Comparison of ENCODE assay signal across 15 cellular contexts in genomic region chr22:31867386-31868153, GRCh38.
DNase-seq lines count a peak whose midpoint lies in the region; ATAC-seq and TF ChIP-seq lines count a peak whose summit lies in the region.
"Had no signal": no experiment of that assay in that cellular context is flagged by ENCODE, and none has a peak within 500 bp of the region (broad histone marks: within the 10 kb centered on the region; RNA-seq: fewer than 3 reads in every experiment).

No MANE protein-coding gene starts in this region.

- no TSS peak for BruUV-seq in PC-9 (replicated peaks; lab: Mats Ljungman, UMichigan)

- no peaks in the 10 kb centered on the region for H3K79me2 ChIP-seq in PC-9 (ENCODE audit: low read depth)

- peak overlapping the region; percentile 17; the same call in 1 of the 2 replicates for H3K4me2 ChIP-seq in PC-9

- peaks cover 18% of the 10 kb centered on the region for H3F3A ChIP-seq in PC-9 (ENCODE audit: insufficient read depth, low read depth)

- H3K4me1 ChIP-seq in HAP-1 (peaks cover 13% of the 10 kb centered on the region), PC-9 (replicated peaks; ENCODE audit: insufficient read depth) (peaks cover 17% of the 10 kb centered on the region)

- H3K4me1 Mint-ChIP-seq in memory B cell, result peaks cover 14% of the 10 kb centered on the region

- in situ Hi-C loops in HAP-1 (cut with MboI; ENCODE audit: low sequenced_read_pairs), result no loop called here

- CTCF ChIA-PET in PC-9 (lab: Charles Lee), result no interaction called here

- ATAC-seq in memory B cell (ENCODE audit: low read depth), result no peak
- ATAC-seq: SK-N-SH treated with all-trans-retinoic acid at 6 μM for 48 hours had no signal

- no peaks in the 10 kb centered on the region for H3K9me3 ChIP-seq in HAP-1
- no peaks in the 10 kb centered on the region for H3K9me3 ChIP-seq in PC-9 (ENCODE audit: insufficient read depth, low read depth)

- no peak overlapping the region for H3K4me3 ChIP-seq in HAP-1
- no peak overlapping the region for H3K4me3 ChIP-seq in PC-9
- H3K4me3 ChIP-seq in epithelial cell of esophagus (ENCODE audit: low read length), result no peak overlapping the region

- H3K27me3 ChIP-seq in HAP-1 (ENCODE audit: low read depth) (no peaks in the 10 kb centered on the region), PC-9 (ENCODE audit: insufficient read depth, low read depth) (no peaks in the 10 kb centered on the region)

- POLR2A ChIA-PET in PC-9 (lab: Charles Lee; ENCODE audit: unreplicated experiment), result no interaction called here

- intact Hi-C loops in PC-9 (cut with micrococcal nuclease; ENCODE audit: unreplicated experiment), result no loop called here

- H3K27me3 Mint-ChIP-seq in memory B cell, result no peaks in the 10 kb centered on the region
- H3K27me3 Mint-ChIP-seq: CD4-positive, CD25-positive, alpha-beta regulatory T cell; IgD-negative memory B cell had no signal

- TF ChIP-seq CTCF in PC-9 (conservative IDR thresholded peaks at IDR 0.05) (no peak), epithelial cell of esophagus (IDR thresholded peaks at IDR 0.05; ENCODE audit: insufficient read depth, low read depth, low read length, missing control alignments) (no peak)

- H3K27ac Mint-ChIP-seq in memory B cell, result peak overlapping the region; percentile 69
- H3K27ac Mint-ChIP-seq: IgD-negative memory B cell had no signal

- peak overlapping the region; percentile 5; the same call in 1 of the 2 replicates for H3K27ac ChIP-seq in PC-9

- no peak overlapping the region for H2AFZ ChIP-seq in PC-9

- H3K4me3 Mint-ChIP-seq in memory B cell, result no peak overlapping the region
- H3K4me3 Mint-ChIP-seq: CD4-positive, CD25-positive, alpha-beta regulatory T cell; IgD-negative memory B cell had no signal

- no peaks in the 10 kb centered on the region for H4K20me1 ChIP-seq in PC-9 (ENCODE audit: insufficient read depth)

- peaks cover 30% of the 10 kb centered on the region for H3K36me3 Mint-ChIP-seq in memory B cell

- no peaks in the 10 kb centered on the region for H3K9me2 ChIP-seq in PC-9 (ENCODE audit: insufficient read depth)

- H3K9me3 Mint-ChIP-seq in memory B cell, result no peaks in the 10 kb centered on the region
- H3K9me3 Mint-ChIP-seq: CD4-positive, CD25-positive, alpha-beta regulatory T cell; IgD-negative memory B cell had no signal

- peak; percentile 36 to 77 for DNase-seq in HAP-1 (ENCODE audit: low spot score in 2 of 2)
- peak in 1 of 2 experiments; percentile 66 for DNase-seq in PC-9
- peak; percentile 17 for DNase-seq in epithelial cell of esophagus (ENCODE audit: low read depth)
- DNase-seq in memory B cell (ENCODE audit: low spot score in 2 of 2), result no peak
- no peak for DNase-seq in activated CD8-positive, alpha-beta memory T cell treated with anti-CD3 and anti-CD28 coated beads, Interleukin-2, amount 50 U/mL, for 48 hours
- DNase-seq in KG1 (lab: John Stamatoyannopoulos, UW), result no peak
- DNase-seq in middle frontal gyrus (ENCODE audit: extremely low spot score, low spot score), result no peak
- DNase-seq in mesenteric fat pad (ENCODE audit: low spot score), result no peak
- DNase-seq: ACHN, Calu3, NCI-H1930, SHP77 had no signal

- H3K36me3 ChIP-seq in HAP-1 (replicated peaks), result no peaks in the 10 kb centered on the region
- H3K36me3 ChIP-seq in PC-9 (ENCODE audit: low read depth), result 0 out of 2 replicates have a peak, but pooled peaks cover 3% of the 10 kb centered on the region

Comparison
In these comparisons a context has a peak if more than half of its experiments do, and no peak if none do; other contexts are left out.
1. DNase-seq: peak in HAP-1 (2 of 2) and epithelial cell of esophagus (single experiment); none in memory B cell (0 of 2), activated CD8-positive, alpha-beta memory T cell treated with anti-CD3 and anti-CD28 coated beads, Interleukin-2, amount 50 U/mL, for 48 hours (single experiment), KG1 (single experiment), middle frontal gyrus (single experiment) and mesenteric fat pad (single experiment).